8 cellular contexts compared by ENCODE assay signal in the genomic region with DNA sequence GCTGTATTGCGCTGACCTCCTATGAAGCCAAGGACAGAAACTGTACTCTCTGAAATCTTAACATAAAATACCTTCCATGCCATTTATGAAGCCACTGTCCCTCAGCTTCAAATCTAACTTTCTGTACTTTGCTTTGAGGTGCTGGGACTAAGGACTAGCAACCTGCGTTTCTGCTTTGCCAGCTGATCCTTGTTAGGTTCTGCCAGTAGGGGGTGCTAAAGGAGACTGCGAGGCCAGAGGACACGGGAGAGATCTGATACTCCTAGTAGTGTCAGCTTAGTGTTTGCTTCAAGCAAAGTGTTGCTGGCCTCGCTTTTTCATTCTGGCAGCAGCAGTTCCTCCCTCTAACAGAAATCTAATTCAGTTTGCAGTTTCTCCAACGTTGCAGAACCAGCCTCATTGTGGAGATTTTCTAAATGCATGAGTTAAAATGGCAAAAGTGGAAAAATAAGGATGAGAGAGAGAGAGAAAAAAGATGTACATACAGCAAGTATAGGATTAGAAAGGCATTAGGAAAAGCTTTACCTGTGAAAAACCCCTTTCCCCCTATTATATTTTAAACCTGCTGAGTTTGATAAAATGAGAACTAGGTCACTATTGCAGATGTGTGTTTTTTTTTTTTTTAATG.
DNase-seq lines count a peak whose midpoint lies in the region; ATAC-seq and TF ChIP-seq lines count a peak whose summit lies in the region.

No MANE protein-coding gene starts in this region.

- in situ Hi-C loops in Panc1 (cut with HindIII; ENCODE audit: low pct_unique_long_range_greater_than_20kb, low sequenced_read_pairs), result no loop called here

- peak; percentile 21 for DNase-seq in SKM-1 treated with dmso at 0.1 percent for 144 hours (lab: John Stamatoyannopoulos, UW; ENCODE audit: unreplicated experiment)
- no peak for DNase-seq in SKM-1 (lab: John Stamatoyannopoulos, UW; ENCODE audit: unreplicated experiment)
- DNase-seq in Panc1 (ENCODE audit: low read depth, low spot score), result no peak
- DNase-seq in globus pallidus (ENCODE audit: low spot score), result peak; percentile 37
- peak; percentile 20 for DNase-seq in stromal cell of bone marrow (ENCODE audit: low read depth)
- DNase-seq in sciatic nerve (ENCODE audit: low spot score), result no peak

- intact Hi-C loops in Panc1 (cut with micrococcal nuclease; ENCODE audit: unreplicated experiment) (no loop called here), sciatic nerve (cut with DNase I) (no loop called here)

- no peaks in the 10 kb centered on the region for H3K36me3 ChIP-seq in Panc1 (ENCODE audit: control insufficient read depth, insufficient read depth, low read length)

- no TSS peak for BruUV-seq in Panc1 (replicated peaks; lab: Mats Ljungman, UMichigan)

- H3K4me1 ChIP-seq in Panc1 (ENCODE audit: control insufficient read depth, insufficient read depth, low read length), result no peaks in the 10 kb centered on the region

- no peak overlapping the region for H3K4me3 ChIP-seq in Panc1 (ENCODE audit: low read depth in 2 of 2, low read length in 2 of 2)

- H3K27ac ChIP-seq in Panc1 (ENCODE audit: low read length), result no peak overlapping the region

- peak; percentile 55 for ATAC-seq in HG03280 (IDR thresholded peaks at IDR 0.05; ENCODE audit: unreplicated experiment)
- ATAC-seq in Panc1, result no peak
- no peak for ATAC-seq in GM19023 (IDR thresholded peaks at IDR 0.05; ENCODE audit: unreplicated experiment)
- no peak for ATAC-seq in sciatic nerve

- CTCF ChIA-PET in Panc1 (lab: Charles Lee), result interaction anchor here (0.6 kb wide), 1 partner anchor 12 kb away, joined by 4 read pairs; no protein-coding TSS in a partner anchor

- TF ChIP-seq CTCF in Panc1 (IDR thresholded peaks at IDR 0.05), result peak; percentile 74

- no peaks in the 10 kb centered on the region for H3K27me3 ChIP-seq in Panc1 (ENCODE audit: control insufficient read depth, insufficient read depth, low read length)

- H3K9me3 ChIP-seq in Panc1 (ENCODE audit: control insufficient read depth, insufficient read depth, low read depth, low read length), result no peaks in the 10 kb centered on the region

- POLR2A ChIA-PET in Panc1 (lab: Charles Lee), result no interaction called here

Comparison
In these comparisons a context has a peak if more than half of its experiments do, and no peak if none do; other contexts are left out.
1. DNase-seq: peak in SKM-1 treated with dmso at 0.1 percent for 144 hours (single experiment), globus pallidus (single experiment) and stromal cell of bone marrow (single experiment); none in SKM-1 (single experiment), Panc1 (single experiment) and sciatic nerve (single experiment).